In genomic region chr18:54309564-54309963, GRCh38 we compare ENCODE assay signal across 14 cellular contexts. TPM values are rescaled to one million over a fixed set of nuclear protein-coding genes. Genes with fewer than 3 reads are reported as not detected.
"Had no signal": no experiment of that assay in that cellular context is flagged by ENCODE, and none has a peak within 500 bp of the region (broad histone marks: within the 10 kb centered on the region; RNA-seq: fewer than 3 reads in every experiment).

No MANE protein-coding gene starts in this region.

RNA-seq across cellular contexts. Expression of gene STARD6, which starts 48.1 kb away (rescaled TPM):
- total RNA-seq: stomach, subcutaneous adipose tissue, suprapubic skin, temporal lobe, thoracic aorta, thyroid gland, tibial nerve, transverse colon, upper lobe of left lung, upper lobe of right lung, ureter, uterus, vagina had no signal
- polyA plus RNA-seq: stomach, urinary bladder had no signal
